Comparison of ENCODE assay signal across 19 cellular contexts in genomic region chr10:70704211-70704610, GRCh38. TPM values are rescaled to one million over a fixed set of nuclear protein-coding genes. Genes with fewer than 3 reads are reported as not detected.
DNase-seq lines count a peak whose midpoint lies in the region; ATAC-seq, FAIRE-seq and TF ChIP-seq lines count a peak whose summit lies in the region.
"Had no signal": no experiment of that assay in that cellular context is flagged by ENCODE, and none has a peak within 500 bp of the region (broad histone marks: within the 10 kb centered on the region; RNA-seq: fewer than 3 reads in every experiment).

No MANE protein-coding gene starts in this region.

- 0 out of 2 replicates have a peak overlapping the region, but pooled peaks have one; percentile 27 for H2BK12ac ChIP-seq in H1 (ENCODE audit: low read depth, low read length)
- no peak overlapping the region for H2BK12ac ChIP-seq in trophoblast cell (ENCODE audit: low read length)

- no peak overlapping the region for H2AK9ac ChIP-seq in IMR-90 (replicated peaks; ENCODE audit: low read depth, low read length, poor library complexity)

- DNase-seq in IMR-90, result no peak
- no peak for DNase-seq in H1 (ENCODE audit: low read depth in 1 of 2, low spot score in 2 of 2)
- DNase-seq in trophoblast cell, result no peak
- DNase-seq in suprapubic skin (ENCODE audit: low spot score in 2 of 2), result no peak
- no peak for DNase-seq in GOT3 (lab: John Stamatoyannopoulos, UW)
- DNase-seq in heart right ventricle, result no peak
- DNase-seq: C1 segment of cervical spinal cord, Calu3, COR-L47, DMS53, DMS79 treated with DMSO at 0.1 percent for 48 hours, GF-D8, H9, HFFc6 had no signal

- H2BK120ac ChIP-seq in IMR-90 (ENCODE audit: low read depth, low read length) (no peak overlapping the region), H1 (replicated peaks; ENCODE audit: low read depth, low read length) (no peak overlapping the region), trophoblast cell (ENCODE audit: insufficient read depth, low read length, poor library complexity) (no peak overlapping the region)

- dilution Hi-C loops in IMR-90 (cut with HindIII; ENCODE audit: low sequenced_read_pairs, unreplicated experiment), result no loop called here

- H3K4ac ChIP-seq in IMR-90 (ENCODE audit: low read depth, low read length), result no peak overlapping the region
- no peak overlapping the region for H3K4ac ChIP-seq in H1 (replicated peaks; ENCODE audit: insufficient read length, low read depth, low read length)
- no peak overlapping the region for H3K4ac ChIP-seq in trophoblast cell (ENCODE audit: low read depth, low read length)

- H2BK5ac ChIP-seq in IMR-90 (ENCODE audit: low read depth, low read length, poor library complexity, severe bottlenecking) (peak overlapping the region; percentile 40), H1 (ENCODE audit: low read depth, low read length) (peak overlapping the region; percentile 60; the same call in 1 of the 2 replicates), trophoblast cell (ENCODE audit: low read depth, low read length, poor library complexity) (no peak overlapping the region)

- no peak overlapping the region for H4K5ac ChIP-seq in IMR-90 (ENCODE audit: low read depth, low read length)
- H4K5ac ChIP-seq in H1 (ENCODE audit: insufficient read length, low read depth, low read length), result no peak overlapping the region

- TF ChIP-seq CTCF in IMR-90 (conservative IDR thresholded peaks at IDR 0.05; ENCODE audit: low read depth, low read length), result no peak
- no peak for TF ChIP-seq CTCF in H1 (IDR thresholded peaks at IDR 0.05; ENCODE audit: control extremely low read depth in 1 of 3, insufficient read depth in 1 of 3, low read depth in 1 of 3, low read length in 3 of 3)
- no peak for TF ChIP-seq CTCF in suprapubic skin (IDR thresholded peaks at IDR 0.05)
- no peak for TF ChIP-seq CTCF in heart right ventricle (IDR thresholded peaks at IDR 0.05)

- CTCF ChIA-PET in IMR-90 (lab: Yijun Ruan, JAX) (no interaction called here), H1 (lab: Charles Lee; ENCODE audit: partially characterized antibody) (interaction anchor here (0.8 kb wide), 1 partner anchor 35 kb away, joined by 3 read pairs; no protein-coding TSS in a partner anchor)

- H4K91ac ChIP-seq in IMR-90 (ENCODE audit: insufficient read depth, low read depth, low read length) (no peak overlapping the region), H1 (replicated peaks; ENCODE audit: insufficient read length, low read length) (no peak overlapping the region), trophoblast cell (ENCODE audit: low read depth, low read length) (no peak overlapping the region)

- no peak for TF ChIP-seq RAD21 in IMR-90 (IDR thresholded peaks at IDR 0.05; ENCODE audit: low read length)
- no peak for TF ChIP-seq RAD21 in H1 (IDR thresholded peaks at IDR 0.05 in 1 of 2, conservative IDR thresholded peaks at IDR 0.05 in 1 of 2; ENCODE audit: low read depth in 2 of 2, low read length in 2 of 2)

- H3K23me2 ChIP-seq in H1 (ENCODE audit: low read depth, low read length), result peaks cover 8% of the 10 kb centered on the region; the same call in 1 of the 2 replicates

- no peaks in the 10 kb centered on the region for H3K9me3 ChIP-seq in IMR-90 (ENCODE audit: control insufficient read depth, insufficient read depth, low read length)
- H3K9me3 ChIP-seq in H1 (ENCODE audit: insufficient read depth in 2 of 2, low read depth in 1 of 2, low read length in 1 of 2), result no peaks in the 10 kb centered on the region
- no peaks in the 10 kb centered on the region for H3K9me3 ChIP-seq in trophoblast cell (ENCODE audit: insufficient read depth, low read depth, low read length)
- no peaks in the 10 kb centered on the region for H3K9me3 ChIP-seq in suprapubic skin
- no peaks in the 10 kb centered on the region for H3K9me3 ChIP-seq in heart right ventricle

- intact Hi-C loops in IMR-90 (cut with micrococcal nuclease), result no loop called here
- intact Hi-C loops in heart right ventricle (cut with DNase I), result no loop called here

- no peak for TF ChIP-seq POLR2A in IMR-90 (IDR thresholded peaks at IDR 0.05; ENCODE audit: low read depth, low read length)
- TF ChIP-seq POLR2A in H1 (IDR thresholded peaks at IDR 0.05; ENCODE audit: control extremely low read depth in 1 of 2, low read depth in 2 of 2, low read length in 2 of 2), result no peak
- TF ChIP-seq POLR2A in suprapubic skin (IDR thresholded peaks at IDR 0.05), result no peak

- H3K4me2 ChIP-seq in IMR-90 (ENCODE audit: low read depth, low read length) (no peak overlapping the region), H1 (ENCODE audit: insufficient read depth in 1 of 2, low read depth in 2 of 2, low read length in 2 of 2) (no peak overlapping the region), trophoblast cell (ENCODE audit: low read length) (no peak overlapping the region)

- H3K9me1 ChIP-seq in IMR-90 (ENCODE audit: insufficient read depth, low read length), result peaks cover 5% of the 10 kb centered on the region; the same call in 1 of the 2 replicates

- peaks cover 2% of the 10 kb centered on the region; the same call in 1 of the 2 replicates for H3K27me3 ChIP-seq in IMR-90 (ENCODE audit: control insufficient read depth, insufficient read depth, low read length)
- H3K27me3 ChIP-seq in H1 (replicated peaks in 1 of 4; ENCODE audit: control insufficient read depth in 3 of 4, extremely low read depth in 1 of 4, insufficient read depth in 3 of 4, low read length in 3 of 4), result no peaks in the 10 kb centered on the region
- H3K27me3 ChIP-seq in trophoblast cell (ENCODE audit: insufficient read depth, low read length), result no peaks in the 10 kb centered on the region
- H3K27me3 ChIP-seq in suprapubic skin, result no peaks in the 10 kb centered on the region
- no peaks in the 10 kb centered on the region for H3K27me3 ChIP-seq in heart right ventricle

- H2AK5ac ChIP-seq in IMR-90 (ENCODE audit: low read depth, low read length) (no peak overlapping the region), H1 (ENCODE audit: low read depth, low read length) (no peak overlapping the region), trophoblast cell (ENCODE audit: low read length) (no peak overlapping the region)

- no peak overlapping the region for H3K14ac ChIP-seq in IMR-90 (replicated peaks; ENCODE audit: low read depth, low read length)
- no peak overlapping the region for H3K14ac ChIP-seq in H1 (ENCODE audit: insufficient read length)
- no peak overlapping the region for H3K14ac ChIP-seq in trophoblast cell (ENCODE audit: low read length)

- H3K4me3 ChIP-seq in IMR-90 (ENCODE audit: insufficient read depth, low read depth, low read length) (no peak overlapping the region), H1 (ENCODE audit: extremely low read depth in 1 of 4, insufficient read depth in 2 of 4, low read depth in 3 of 4, low read length in 4 of 4) (no peak overlapping the region), trophoblast cell (ENCODE audit: low read depth, low read length) (no peak overlapping the region), suprapubic skin (no peak overlapping the region), heart right ventricle (no peak overlapping the region)

- WGBS in IMR-90 (ENCODE audit: extremely low coverage in 2 of 2, insufficient read length in 1 of 2), 2 experiments, result 70% methylated on average over 4 of the region's 5 CpGs; no CpG with 5 or more reads in 1 of the 2 experiments
- WGBS in H1 (ENCODE audit: extremely low coverage in 1 of 2, insufficient coverage in 1 of 2, insufficient read length in 1 of 2, insufficient replicate concordance in 2 of 2, low coverage in 1 of 2, low lambda C conversion rate in 2 of 2, missing lambda C conversion rate in 1 of 2), 2 experiments, result 93% methylated on average over 5 of the region's 5 CpGs; no CpG with 5 or more reads in 1 of the 2 experiments
- 100% methylated on average over 1 of the region's 5 CpGs for WGBS in trophoblast cell (ENCODE audit: extremely low coverage, insufficient coverage, insufficient read length)
- WGBS in suprapubic skin, result 93% methylated on average over 5 of the region's 5 CpGs
- 94 to 95% methylated on average over 5 of the region's 5 CpGs for WGBS in heart right ventricle, 2 donors

- BruUV-seq in IMR-90 (replicated peaks; lab: Mats Ljungman, UMichigan), result no TSS peak

- no peak for FAIRE-seq in H1 (lab: Jason Lieb, UNC)
- FAIRE-seq: GM19239 had no signal

- H4K8ac ChIP-seq in IMR-90 (ENCODE audit: low read depth in 2 of 2, low read length in 2 of 2) (no peak overlapping the region), H1 (ENCODE audit: extremely low read depth, insufficient read depth, low read length) (no peak overlapping the region), trophoblast cell (ENCODE audit: low read depth, low read length) (no peak overlapping the region)

- H3K79me1 ChIP-seq in IMR-90 (ENCODE audit: low read depth in 1 of 2, low read length in 2 of 2), result no peaks in the 10 kb centered on the region
- no peaks in the 10 kb centered on the region for H3K79me1 ChIP-seq in H1 (ENCODE audit: low read depth, low read length)
- H3K79me1 ChIP-seq in trophoblast cell (ENCODE audit: low read length), result no peaks in the 10 kb centered on the region

- no peak overlapping the region for H4K12ac ChIP-seq in trophoblast cell (ENCODE audit: low read depth, low read length)

- H2AFZ ChIP-seq in IMR-90 (replicated peaks; ENCODE audit: low read length, poor library complexity) (no peak overlapping the region), H1 (ENCODE audit: low read length) (no peak overlapping the region), trophoblast cell (ENCODE audit: insufficient read depth, low read length, poor library complexity) (no peak overlapping the region)

- ATAC-seq in IMR-90 (ENCODE audit: low read depth) (no peak), heart right ventricle (no peak), GM21526 (IDR thresholded peaks at IDR 0.05; ENCODE audit: low FRiP score, unreplicated experiment) (no peak)
- ATAC-seq: HCT116 had no signal

- H3K9ac ChIP-seq in IMR-90 (ENCODE audit: low read depth, low read length), result no peak overlapping the region
- H3K9ac ChIP-seq in H1 (replicated peaks in 1 of 4; ENCODE audit: extremely low read depth in 1 of 4, low read depth in 3 of 4, low read length in 3 of 4), result no peak overlapping the region
- H3K9ac ChIP-seq in trophoblast cell (ENCODE audit: low read length), result no peak overlapping the region

- H2BK15ac ChIP-seq in IMR-90 (ENCODE audit: low read depth, low read length) (no peak overlapping the region), H1 (ENCODE audit: low read length) (no peak overlapping the region)

- no peaks in the 10 kb centered on the region for H3K36me3 ChIP-seq in IMR-90 (ENCODE audit: control insufficient read depth, insufficient read depth, low read length)
- H3K36me3 ChIP-seq in H1 (ENCODE audit: control insufficient read depth in 2 of 4, insufficient read depth in 4 of 4, low read length in 3 of 4), result peaks cover 0 to 4% (median 0%) of the 10 kb centered on the region in 4 experiments; a peak in 2 of 8 replicates
- no peaks in the 10 kb centered on the region for H3K36me3 ChIP-seq in trophoblast cell (ENCODE audit: control insufficient read depth in 1 of 2, insufficient read depth in 2 of 2, low read length in 2 of 2)
- no peaks in the 10 kb centered on the region for H3K36me3 ChIP-seq in suprapubic skin
- H3K36me3 ChIP-seq in heart right ventricle, result peaks cover 0 to 4% (median 0%) of the 10 kb centered on the region in 9 donors

- TF ChIP-seq EP300 in H1 (IDR thresholded peaks at IDR 0.05; ENCODE audit: borderline replicate concordance in 1 of 2, low read depth in 2 of 2, low read length in 2 of 2), result no peak
- no peak for TF ChIP-seq EP300 in suprapubic skin (IDR thresholded peaks at IDR 0.05)

- H3K23ac ChIP-seq in IMR-90 (ENCODE audit: low read depth, low read length) (no peak overlapping the region), H1 (ENCODE audit: insufficient read length) (no peak overlapping the region), trophoblast cell (ENCODE audit: low read length) (peak overlapping the region; percentile 41)

- no peak overlapping the region for H3K27ac ChIP-seq in IMR-90 (ENCODE audit: insufficient read depth, low read length)
- no peak overlapping the region for H3K27ac ChIP-seq in H1 (ENCODE audit: low read depth, low read length)
- no peak overlapping the region for H3K27ac ChIP-seq in trophoblast cell (ENCODE audit: low read depth, low read length)
- no peak overlapping the region for H3K27ac ChIP-seq in suprapubic skin
- no peak overlapping the region for H3K27ac ChIP-seq in heart right ventricle

- H3K18ac ChIP-seq in IMR-90 (ENCODE audit: low read depth, low read length) (no peak overlapping the region), H1 (ENCODE audit: extremely low read depth, low read length) (no peak overlapping the region), trophoblast cell (ENCODE audit: low read length) (no peak overlapping the region)

- H3K4me1 ChIP-seq in IMR-90 (ENCODE audit: control insufficient read depth, insufficient read depth, low read length), result no peaks in the 10 kb centered on the region
- H3K4me1 ChIP-seq in H1 (replicated peaks in 1 of 4; ENCODE audit: control insufficient read depth in 3 of 4, insufficient read depth in 4 of 4, low read length in 3 of 4), result peaks cover 0 to 4% (median 0%) of the 10 kb centered on the region in 4 experiments; a peak in 1 of 7 replicates
- no peaks in the 10 kb centered on the region for H3K4me1 ChIP-seq in trophoblast cell (ENCODE audit: control insufficient read depth in 1 of 2, insufficient read depth in 2 of 2, low read length in 2 of 2)
- H3K4me1 ChIP-seq in suprapubic skin, result peaks cover 6% of the 10 kb centered on the region
- no peaks in the 10 kb centered on the region for H3K4me1 ChIP-seq in heart right ventricle

- POLR2A ChIA-PET in IMR-90 (lab: Charles Lee; ENCODE audit: unreplicated experiment), result no interaction called here
- POLR2A ChIA-PET in H1 (lab: Charles Lee; ENCODE audit: partially characterized antibody), result no interaction called here

- H4K20me1 ChIP-seq in IMR-90 (ENCODE audit: insufficient read depth, low read length) (no peaks in the 10 kb centered on the region), H1 (replicated peaks in 1 of 2; ENCODE audit: control insufficient read depth in 1 of 2, insufficient read depth in 2 of 2, low read length in 2 of 2) (no peaks in the 10 kb centered on the region)

- no peak overlapping the region for H2BK20ac ChIP-seq in IMR-90 (ENCODE audit: low read depth, low read length)
- H2BK20ac ChIP-seq in H1 (ENCODE audit: low read length), result no peak overlapping the region

- in situ Hi-C loops in IMR-90 (cut with MboI; ENCODE audit: low sequenced_read_pairs), result no loop called here

- H3K79me2 ChIP-seq in H1 (ENCODE audit: control insufficient read depth in 1 of 2, insufficient read depth in 2 of 2, low read length in 2 of 2), result no peaks in the 10 kb centered on the region
- H3K79me2 ChIP-seq in trophoblast cell (ENCODE audit: control insufficient read depth, insufficient read depth, low read length, poor library complexity), result no peaks in the 10 kb centered on the region

- H3K56ac ChIP-seq in IMR-90 (ENCODE audit: extremely low read depth, insufficient read depth, low read length) (no peak overlapping the region), H1 (replicated peaks; ENCODE audit: insufficient read length, low read depth, low read length) (no peak overlapping the region)

RNA-seq across cellular contexts. Expression of gene ADAMTS14, which starts 31.9 kb away (rescaled TPM):
- total RNA-seq in IMR-90 (2012; rRNA removed) (under 0.01 TPM in 2 replicates), suprapubic skin (under 1 TPM; 0.15 to 0.51 (median 0.40) TPM), heart right ventricle (1 to 10 TPM in 3 of 10 donors, under 1 TPM in 7; 0.08 to 1.4 (median 0.59) TPM)
- polyA plus RNA-seq in IMR-90 (2012; rRNA removed) (0.31 and 0.33 TPM in 2 replicates), H1 (2011; rRNA removed) (2.0 and 3.2 TPM in 2 replicates), heart right ventricle (under 1 TPM; 0.13 to 0.66 TPM)
- polyA plus RNA-seq in IMR-90 (2012; cell fraction: cytosol; rRNA removed), result 0.14 and 0.34 TPM in 2 replicates
- 2.5 and 4.3 TPM in 2 replicates for polyA plus RNA-seq in IMR-90 (2012; cell fraction: nucleus; rRNA removed; ENCODE audit: low replicate concordance)
- 2.3 TPM in 2 replicates for total RNA-seq in H1 (2021; fragmentation: NEBNext Ultra II Directional; extraction: Animal tissue kit (Norgen Biotek cat#: 25700))
- 2.9 TPM for polyA plus RNA-seq in H1 (2011; cell fraction: cytosol; rRNA removed)
- 14.8 TPM for polyA plus RNA-seq in H1 (2011; cell fraction: nucleus; rRNA removed)
- polyA plus RNA-seq in H1 (2012, experiment 1 of 2), result 1.5 to 2.4 TPM (median 2.2 TPM) in 4 replicates
- 0.80 TPM for polyA plus RNA-seq in H1 (2012, experiment 2 of 2)
- 1.9 TPM for polyA plus RNA-seq in H1 (2013, experiment 1 of 2)
- polyA plus RNA-seq in H1 (2013, experiment 2 of 2), result 1.6 TPM
- polyA minus RNA-seq in H1 (2011; rRNA and poly(A)+ RNA removed), result 1.1 TPM in 2 replicates
- polyA minus RNA-seq in H1 (2011; cell fraction: cytosol; rRNA and poly(A)+ RNA removed), result 1.7 TPM
- 3.4 TPM for polyA minus RNA-seq in H1 (2011; cell fraction: nucleus; rRNA and poly(A)+ RNA removed)
- 0.01 TPM in 2 replicates for polyA plus RNA-seq in trophoblast cell (2013)
- total RNA-seq: A172; CD4-positive, alpha-beta memory T cell had no signal
- polyA plus RNA-seq: CD4-positive, alpha-beta memory T cell had no signal
